Comparison of ENCODE assay signal across 15 cellular contexts in the genomic region with DNA sequence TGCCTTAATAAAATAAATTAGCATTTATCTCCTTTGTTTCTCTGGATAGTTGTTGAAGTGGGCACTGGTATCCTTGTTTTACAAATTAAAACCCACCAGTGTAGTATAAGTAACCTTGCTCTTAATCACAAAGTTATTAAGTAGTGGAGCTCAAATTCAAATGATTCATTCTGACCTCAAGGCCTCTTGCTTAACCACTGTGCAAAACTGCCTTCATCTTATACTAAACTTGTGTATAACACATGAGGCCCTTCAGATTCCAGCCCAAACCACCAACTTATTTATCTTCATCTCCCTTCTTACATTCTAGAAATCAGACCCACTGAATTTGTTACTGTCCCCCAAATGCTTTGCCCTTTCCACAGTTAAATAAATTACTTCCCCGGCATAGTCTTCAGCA.
DNase-seq lines count a peak whose midpoint lies in the region; TF ChIP-seq lines count a peak whose summit lies in the region.
"Had no signal": no experiment of that assay in that cellular context is flagged by ENCODE, and none has a peak within 500 bp of the region (broad histone marks: within the 10 kb centered on the region; RNA-seq: fewer than 3 reads in every experiment).

No MANE protein-coding gene starts in this region.

- no peak for TF ChIP-seq CTCF in foreskin fibroblast (IDR thresholded peaks at IDR 0.05; ENCODE audit: low read depth, low read length)

- H3K4me3 ChIP-seq in adipocyte (ENCODE audit: low read length), result peak overlapping the region; percentile 34
- no peak overlapping the region for H3K4me3 ChIP-seq in foreskin fibroblast (ENCODE audit: low read depth in 1 of 2, low read length in 2 of 2)
- H3K4me3 ChIP-seq: A549, body of pancreas, transverse colon had no signal

- H3K9ac ChIP-seq in adipocyte (ENCODE audit: low read length), result no peak overlapping the region

- H3K9me3 ChIP-seq in adipocyte (ENCODE audit: control insufficient read depth, low read length), result no peaks in the 10 kb centered on the region
- H3K9me3 ChIP-seq: A549, body of pancreas, transverse colon had no signal

- peak; percentile 67 for DNase-seq in ACHN
- DNase-seq in HS-27A (ENCODE audit: low read depth), result peak; percentile 36
- peak; percentile 66 for DNase-seq in adipocyte (ENCODE audit: low read depth)
- peak; percentile 70 to 85 for DNase-seq in foreskin fibroblast
- no peak for DNase-seq in activated CD8-positive, alpha-beta memory T cell treated with anti-CD3 and anti-CD28 coated beads, Interleukin-2, amount 50 U/mL, for 4 hours
- no peak for DNase-seq in substantia nigra (lab: John Stamatoyannopoulos, UW)
- no peak for DNase-seq in NCI-H446 treated with DMSO at 0.1 percent for 48 hours (lab: John Stamatoyannopoulos, UW)
- DNase-seq in NK-92 (lab: John Stamatoyannopoulos, UW; ENCODE audit: unreplicated experiment), result no peak
- DNase-seq: activated CD4-positive, alpha-beta T cell treated with anti-CD3 and anti-CD28 coated beads, Interleukin-2, amount 50 U/mL, for 4 hours; body of pancreas; NCI-H1436 treated with DMSO at 0.1 percent for 48 hours; NCI-H446; stimulated activated CD4-positive, alpha-beta T cell treated with anti-CD3 and anti-CD28 coated beads, Interleukin-12 subunit alpha, Interleukin-12 subunit beta, amount 100 ng/mL, for 4 hours; transverse colon had no signal

- in situ Hi-C loops in ACHN (cut with HindIII; ENCODE audit: low pct_ligation_motif_present, low pct_unique_long_range_greater_than_20kb, low sequenced_read_pairs), result no loop called here

- no peaks in the 10 kb centered on the region for H3K36me3 ChIP-seq in adipocyte (ENCODE audit: control insufficient read depth, insufficient read depth, low read length, severe bottlenecking)
- H3K36me3 ChIP-seq: transverse colon had no signal

- H3K4me1 ChIP-seq in adipocyte (ENCODE audit: control insufficient read depth, insufficient read depth, low read length), result peaks cover 54% of the 10 kb centered on the region
- H3K4me1 ChIP-seq: A549, transverse colon had no signal

- no peaks in the 10 kb centered on the region for H3K27me3 ChIP-seq in adipocyte (replicated peaks; ENCODE audit: control insufficient read depth, insufficient read depth, low read length)
- H3K27me3 ChIP-seq: body of pancreas, transverse colon had no signal

- no peak overlapping the region for H3K27ac ChIP-seq in substantia nigra (ENCODE audit: low read depth, low read length, poor library complexity, severe bottlenecking)
- H3K27ac ChIP-seq: A549, body of pancreas, transverse colon had no signal

Comparison
In these comparisons a context has a peak if more than half of its experiments do, and no peak if none do; other contexts are left out.
1. DNase-seq: peak in ACHN (single experiment), HS-27A (single experiment), adipocyte (single experiment) and foreskin fibroblast (2 of 2); none in activated CD8-positive, alpha-beta memory T cell treated with anti-CD3 and anti-CD28 coated beads, Interleukin-2, amount 50 U/mL, for 4 hours (single experiment), substantia nigra (0 of 49), NCI-H446 treated with DMSO at 0.1 percent for 48 hours (single experiment) and NK-92 (single experiment).